In genomic region chr2:43400508-43400907, GRCh38 we compare ENCODE assay signal across 14 cellular contexts.
DNase-seq lines count a peak whose midpoint lies in the region; TF ChIP-seq lines count a peak whose summit lies in the region.
"Had no signal": no experiment of that assay in that cellular context is flagged by ENCODE, and none has a peak within 500 bp of the region (broad histone marks: within the 10 kb centered on the region; RNA-seq: fewer than 3 reads in every experiment).

No MANE protein-coding gene starts in this region.

- H3K4me2 ChIP-seq in SK-N-SH (no peak overlapping the region), smooth muscle cell (no peak overlapping the region)

- H3K27me3 ChIP-seq in BE2C, result no peaks in the 10 kb centered on the region
- no peaks in the 10 kb centered on the region for H3K27me3 ChIP-seq in SK-N-SH (ENCODE audit: insufficient read depth)
- H3K27me3 ChIP-seq in stomach, result no peaks in the 10 kb centered on the region
- H3K27me3 ChIP-seq in smooth muscle cell (ENCODE audit: low read depth), result no peaks in the 10 kb centered on the region

- CTCF ChIA-PET in SK-N-SH (lab: Yijun Ruan, JAX), result no interaction called here

- no peak overlapping the region for H2AFZ ChIP-seq in SK-N-SH (ENCODE audit: low read depth)
- H2AFZ ChIP-seq in smooth muscle cell (ENCODE audit: low read depth), result no peak overlapping the region

- H4K20me1 ChIP-seq in SK-N-SH (ENCODE audit: insufficient read depth), result no peaks in the 10 kb centered on the region
- no peaks in the 10 kb centered on the region for H4K20me1 ChIP-seq in smooth muscle cell (ENCODE audit: low read depth)

- DNase-seq in BE2C, result no peak
- DNase-seq in SK-N-SH, result no peak
- no peak for DNase-seq in fibroblast of pulmonary artery (ENCODE audit: low read depth)
- no peak for DNase-seq in stomach
- DNase-seq in iPS-NIHi11 (ENCODE audit: low spot score), result no peak
- no peak for DNase-seq in Kasumi-1 (lab: John Stamatoyannopoulos, UW)
- no peak for DNase-seq in smooth muscle cell (lab: John Stamatoyannopoulos, UW; ENCODE audit: unreplicated experiment)
- DNase-seq in central memory CD4-positive, alpha-beta T cell, result no peak
- DNase-seq: activated CD4-positive, alpha-beta T cell treated with anti-CD3 and anti-CD28 coated beads for 36 hours; activated naive CD4-positive, alpha-beta T cell treated with anti-CD3 and anti-CD28 coated beads for 36 hours; effector CD4-positive, alpha-beta T cell; foreskin melanocyte; NCI-H524 treated with DMSO at 0.1 percent for 48 hours; stimulated activated naive CD8-positive, alpha-beta T cell treated with anti-CD3 and anti-CD28 coated beads, Interleukin-15, Interleukin-2, amounts not matched to agents 100 U/mL and 50 U/mL, for 24 hours had no signal

- H3K79me2 ChIP-seq in SK-N-SH (ENCODE audit: insufficient read depth) (no peaks in the 10 kb centered on the region), smooth muscle cell (ENCODE audit: low read depth) (no peaks in the 10 kb centered on the region)

- intact Hi-C loops in stomach (cut with DNase I; ENCODE audit: low total_unique reads), result no loop called here

- H3F3A ChIP-seq in SK-N-SH (replicated peaks; ENCODE audit: insufficient read depth), result peaks cover 7% of the 10 kb centered on the region
- H3F3A ChIP-seq in smooth muscle cell (ENCODE audit: low read depth), result no peaks in the 10 kb centered on the region

- H3K27ac ChIP-seq in SK-N-SH (ENCODE audit: low read depth in 2 of 2, low read length in 1 of 2) (peak overlapping the region; percentile 78 to 80; a peak in 3 of 4 replicates), stomach (peak overlapping the region in 4 of 5 donors; percentile 1 to 76 (median 65)), smooth muscle cell (ENCODE audit: low read depth) (no peak overlapping the region)

- H3K4me3 ChIP-seq in BE2C (ENCODE audit: low read depth, low read length) (no peak overlapping the region), SK-N-SH (ENCODE audit: low read depth in 2 of 2, low read length in 1 of 2) (no peak overlapping the region), fibroblast of pulmonary artery (replicated peaks; ENCODE audit: low read depth, low read length) (no peak overlapping the region), stomach (no peak overlapping the region), smooth muscle cell (no peak overlapping the region)

- 63% methylated on average over 3 of the region's 3 CpGs for WGBS in SK-N-SH (ENCODE audit: low lambda C conversion rate)
- 85 to 97% (median 95%) methylated on average over 3 of the region's 3 CpGs for WGBS in stomach, 5 donors
- WGBS in smooth muscle cell (ENCODE audit: low lambda C conversion rate), result 94% methylated on average over 3 of the region's 3 CpGs

- peak; percentile 35; the same call in 1 of the 2 replicates for TF ChIP-seq RAD21 in SK-N-SH (IDR thresholded peaks at IDR 0.05; ENCODE audit: low read length)

- H3K36me3 ChIP-seq in BE2C (peaks cover 11% of the 10 kb centered on the region), SK-N-SH (replicated peaks in 1 of 2; ENCODE audit: control insufficient read depth in 1 of 2, insufficient read depth in 2 of 2, low read length in 1 of 2) (peaks cover 7 to 19% of the 10 kb centered on the region in 2 experiments), stomach (peaks cover 0 to 22% (median 11%) of the 10 kb centered on the region in 4 donors), smooth muscle cell (ENCODE audit: low read depth) (no peaks in the 10 kb centered on the region)

- TF ChIP-seq CTCF in BE2C (IDR thresholded peaks at IDR 0.05; ENCODE audit: low read depth, low read length) (peak; percentile 23; the same call in 1 of the 2 replicates), SK-N-SH (IDR thresholded peaks at IDR 0.05) (peak; percentile 37; the same call in 1 of the 2 replicates), fibroblast of pulmonary artery (IDR thresholded peaks at IDR 0.05; ENCODE audit: low read length, missing control alignments) (peak; percentile 12), stomach (IDR thresholded peaks at IDR 0.05) (no peak), smooth muscle cell (IDR thresholded peaks at IDR 0.05; ENCODE audit: borderline replicate concordance, insufficient read depth, poor library complexity, severe bottlenecking) (no peak)

- H3K9me2 ChIP-seq in SK-N-SH, result no peaks in the 10 kb centered on the region

- TF ChIP-seq EP300 in SK-N-SH (IDR thresholded peaks at IDR 0.05; ENCODE audit: borderline replicate concordance in 1 of 2, low read depth in 1 of 2, low read length in 1 of 2) (no peak), stomach (IDR thresholded peaks at IDR 0.05) (no peak)

- H3K4me1 ChIP-seq in BE2C, result peaks cover 33% of the 10 kb centered on the region
- peaks cover 0 to 22% of the 10 kb centered on the region in 2 experiments for H3K4me1 ChIP-seq in SK-N-SH (ENCODE audit: control insufficient read depth in 1 of 2, insufficient read depth in 2 of 2, low read depth in 1 of 2, low read length in 1 of 2)
- H3K4me1 ChIP-seq in stomach, result peaks cover 0 to 63% (median 22%) of the 10 kb centered on the region in 4 donors
- no peaks in the 10 kb centered on the region for H3K4me1 ChIP-seq in smooth muscle cell (ENCODE audit: low read depth)

- no peak for TF ChIP-seq POLR2A in stomach (IDR thresholded peaks at IDR 0.05)

- H3K9ac ChIP-seq in SK-N-SH (no peak overlapping the region), smooth muscle cell (ENCODE audit: low read depth) (no peak overlapping the region)

- H3K9me3 ChIP-seq in BE2C, result no peaks in the 10 kb centered on the region
- no peaks in the 10 kb centered on the region for H3K9me3 ChIP-seq in SK-N-SH
- H3K9me3 ChIP-seq in stomach, result no peaks in the 10 kb centered on the region
- no peaks in the 10 kb centered on the region for H3K9me3 ChIP-seq in smooth muscle cell (replicated peaks; ENCODE audit: low read depth)

- POLR2A ChIA-PET in SK-N-SH (lab: Yijun Ruan, JAX), result no interaction called here

TF ChIP-seq in SK-N-SH, 30 proteins besides CTCF, POLR2A, EP300 and RAD21:
- no peak for TF ChIP-seq TAF1 (IDR thresholded peaks at IDR 0.05; ENCODE audit: borderline replicate concordance, low read depth, low read length)
- no peak for TF ChIP-seq CHD2 (IDR thresholded peaks at IDR 0.05; ENCODE audit: low read length, partially characterized antibody)
- no peak for TF ChIP-seq NRF1 (IDR thresholded peaks at IDR 0.05; ENCODE audit: low read depth, low read length)
- TF ChIP-seq SMC3 (IDR thresholded peaks at IDR 0.05; ENCODE audit: low read depth, low read length), result no peak
- TF ChIP-seq EZH2phosphoT487 (IDR thresholded peaks at IDR 0.05; ENCODE audit: borderline replicate concordance, low read depth), result no peak
- no peak for TF ChIP-seq POLR2AphosphoS5 (IDR thresholded peaks at IDR 0.05; ENCODE audit: low read depth, low read length)
- no peak for TF ChIP-seq MAX (IDR thresholded peaks at IDR 0.05; ENCODE audit: low read depth)
- no peak for TF ChIP-seq USF1 (IDR thresholded peaks at IDR 0.05; ENCODE audit: borderline replicate concordance, low read depth)
- no peak for TF ChIP-seq GABPA (IDR thresholded peaks at IDR 0.05; ENCODE audit: low read depth)
- no peak for TF ChIP-seq RXRA (IDR thresholded peaks at IDR 0.05; ENCODE audit: borderline replicate concordance, low read depth)
- no peak for TF ChIP-seq IRF3 (IDR thresholded peaks at IDR 0.05; ENCODE audit: low read depth, low read length)
- TF ChIP-seq FOXM1 (IDR thresholded peaks at IDR 0.05; ENCODE audit: low read depth), result no peak
- no peak for TF ChIP-seq RFX5 (IDR thresholded peaks at IDR 0.05; ENCODE audit: low read length)
- TF ChIP-seq GATA2 (CRISPR knock-in tag; IDR thresholded peaks at IDR 0.05), result no peak
- TF ChIP-seq MEF2A (IDR thresholded peaks at IDR 0.05; ENCODE audit: borderline replicate concordance, low read depth), result no peak
- no peak for TF ChIP-seq MXI1 (IDR thresholded peaks at IDR 0.05; ENCODE audit: low read depth, low read length)
- TF ChIP-seq ZBTB33 (IDR thresholded peaks at IDR 0.05; ENCODE audit: borderline replicate concordance, low read depth), result no peak
- TF ChIP-seq NFIC (IDR thresholded peaks at IDR 0.05; ENCODE audit: borderline replicate concordance), result no peak

Comparison
In these comparisons a context has a peak if more than half of its experiments do, and no peak if none do; other contexts are left out.
1. CTCF ChIP-seq: peak in BE2C (single experiment), SK-N-SH (single experiment) and fibroblast of pulmonary artery (single experiment); none in stomach (0 of 7) and smooth muscle cell (single experiment).